8 cellular contexts compared by ENCODE assay signal in the genomic region with DNA sequence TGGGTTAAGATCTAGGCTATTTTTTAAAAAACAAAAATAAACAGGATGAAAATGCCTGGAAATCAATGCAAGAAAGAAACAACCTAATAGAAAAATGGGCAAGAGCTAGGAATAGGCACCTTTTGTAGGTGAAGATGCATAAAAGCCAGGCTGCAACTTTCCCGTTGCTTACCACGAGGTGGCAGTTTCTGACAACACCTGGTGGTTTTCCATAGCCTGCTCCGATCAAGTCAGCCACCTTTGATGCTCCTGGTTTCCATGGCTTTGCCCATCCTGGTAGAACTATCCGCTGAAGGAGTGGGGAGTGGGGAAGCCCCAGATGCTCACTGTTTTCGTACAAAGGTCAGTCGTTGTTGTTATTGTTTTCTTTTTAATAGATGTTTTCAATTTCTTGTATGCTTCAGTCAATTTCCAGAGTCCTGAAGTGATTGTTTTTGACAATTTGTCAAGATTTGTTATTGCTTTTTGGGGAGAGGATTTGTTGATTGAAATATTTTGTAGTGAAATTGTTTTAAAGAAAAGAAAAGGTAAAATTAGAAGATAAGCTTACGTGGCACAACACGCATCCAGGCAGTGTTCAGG. TPM values are rescaled to one million over a fixed set of nuclear protein-coding genes. Genes with fewer than 3 reads are reported as not detected.
DNase-seq lines count a peak whose midpoint lies in the region; ATAC-seq, FAIRE-seq and TF ChIP-seq lines count a peak whose summit lies in the region.

No MANE protein-coding gene starts in this region.

- no peak for FAIRE-seq in HTR-8/SVneo (lab: Jason Lieb, UNC)

- no peaks in the 10 kb centered on the region for H3K79me2 ChIP-seq in hepatocyte

- H3K36me3 ChIP-seq in Panc1 (ENCODE audit: control insufficient read depth, insufficient read depth, low read length) (no peaks in the 10 kb centered on the region), hepatocyte (replicated peaks; ENCODE audit: insufficient read depth, low read depth) (no peaks in the 10 kb centered on the region)

- H3K27ac ChIP-seq in Panc1 (ENCODE audit: low read length), result no peak overlapping the region
- no peak overlapping the region for H3K27ac ChIP-seq in hepatocyte

- intact Hi-C loops in Panc1 (cut with micrococcal nuclease; ENCODE audit: unreplicated experiment), result no loop called here

- CTCF ChIA-PET in Panc1 (lab: Charles Lee), result interaction anchor here (0.7 to 2.2 kb wide), 2 partner anchors 12 to 86 kb away, joined by 4 to 14 read pairs; no protein-coding TSS in a partner anchor

- H3K9me2 ChIP-seq in hepatocyte (replicated peaks; ENCODE audit: insufficient read depth), result no peaks in the 10 kb centered on the region

- no peaks in the 10 kb centered on the region for H4K20me1 ChIP-seq in hepatocyte (ENCODE audit: insufficient read depth, poor library complexity, severe bottlenecking)

- H3K4me1 ChIP-seq in Panc1 (ENCODE audit: control insufficient read depth, insufficient read depth, low read length) (no peaks in the 10 kb centered on the region), hepatocyte (ENCODE audit: insufficient read depth) (no peaks in the 10 kb centered on the region)

- DNase-seq in AG10803 (ENCODE audit: low read depth), result peak; percentile 14
- DNase-seq in HTR-8/SVneo (ENCODE audit: insufficient read length, low spot score), result peak; percentile 48
- DNase-seq in Panc1 (ENCODE audit: low read depth, low spot score), result no peak
- DNase-seq in hepatocyte (ENCODE audit: low spot score), result peak; percentile 76
- no peak for DNase-seq in CD1c-positive myeloid dendritic cell (ENCODE audit: extremely low spot score)
- no peak for DNase-seq in activated T-cell treated with anti-CD3 and anti-CD28 coated beads, Interleukin-2, amount 50 U/mL, for 1 hour
- no peak for DNase-seq in dedifferentiated amniotic fluid mesenchymal stem cell (ENCODE audit: extremely low spot score)
- no peak for DNase-seq in activated CD8-positive, alpha-beta memory T cell treated with anti-CD3 and anti-CD28 coated beads, Interleukin-2, amount 50 U/mL, for 48 hours

- H3K4me3 ChIP-seq in AG10803 (ENCODE audit: low read length) (no peak overlapping the region), Panc1 (ENCODE audit: low read depth in 2 of 2, low read length in 2 of 2) (no peak overlapping the region), hepatocyte (no peak overlapping the region)

- in situ Hi-C loops in Panc1 (cut with HindIII; ENCODE audit: low pct_unique_long_range_greater_than_20kb, low sequenced_read_pairs), result no loop called here

- TF ChIP-seq CTCF in AG10803 (conservative IDR thresholded peaks at IDR 0.05; ENCODE audit: low read length) (peak; percentile 28), Panc1 (IDR thresholded peaks at IDR 0.05) (peak; percentile 86), hepatocyte (IDR thresholded peaks at IDR 0.05; ENCODE audit: poor library complexity) (peak; percentile 65)

- WGBS in hepatocyte (ENCODE audit: low lambda C conversion rate, missing lambda C conversion rate), result 35% methylated on average over 8 of the region's 8 CpGs

- H3K4me2 ChIP-seq in hepatocyte, result no peak overlapping the region

- H3K9me3 ChIP-seq in Panc1 (ENCODE audit: control insufficient read depth, insufficient read depth, low read depth, low read length) (no peaks in the 10 kb centered on the region), hepatocyte (ENCODE audit: low read depth) (no peaks in the 10 kb centered on the region)

- H3K27me3 ChIP-seq in Panc1 (ENCODE audit: control insufficient read depth, insufficient read depth, low read length), result peaks cover 2% of the 10 kb centered on the region; the same call in 1 of the 2 replicates
- peaks cover 9% of the 10 kb centered on the region for H3K27me3 ChIP-seq in hepatocyte

- H2AFZ ChIP-seq in hepatocyte, result no peak overlapping the region

- peak; percentile 87 for ATAC-seq in Panc1

- no TSS peak for BruUV-seq in Panc1 (replicated peaks; lab: Mats Ljungman, UMichigan)

- POLR2A ChIA-PET in Panc1 (lab: Charles Lee), result interaction anchor here (0.7 kb wide), 1 partner anchor 173 kb away, joined by 3 read pairs; no protein-coding TSS in a partner anchor

RNA-seq across cellular contexts. Expression of a gene that starts 24.1 kb away (rescaled TPM):
- 96.0 TPM for total RNA-seq in Panc1 (2021; ENCODE audit: unreplicated experiment)
- polyA plus RNA-seq in Panc1 (2012; ENCODE audit: insufficient read length), result 153 TPM
- total RNA-seq in hepatocyte, result 46.9 and 50.3 TPM in 2 replicates
- 58.6 and 60.3 TPM in 2 replicates for polyA plus RNA-seq in hepatocyte

RNA-seq across cellular contexts. Expression of a gene that starts 32.1 kb away (rescaled TPM):
- total RNA-seq in Panc1 (2021; ENCODE audit: unreplicated experiment) (0.03 TPM), hepatocyte (0.32 and 0.60 TPM in 2 replicates)
- 0.04 TPM for polyA plus RNA-seq in Panc1 (2012; ENCODE audit: insufficient read length)
- 0.41 TPM in 1 of 2 replicates, not detected in the other for polyA plus RNA-seq in hepatocyte

RNA-seq across cellular contexts. Expression of a gene that starts 32.3 kb away (rescaled TPM):
- total RNA-seq in Panc1 (2021; ENCODE audit: unreplicated experiment) (not detected), hepatocyte (0.20 TPM in 1 of 2 replicates, not detected in the other)
- not detected for polyA plus RNA-seq in Panc1 (2012; ENCODE audit: insufficient read length)
- polyA plus RNA-seq in hepatocyte, result 0.09 TPM in 1 of 2 replicates, not detected in the other

RNA-seq across cellular contexts. Expression of a gene that starts 33.2 kb away (rescaled TPM):
- total RNA-seq in Panc1 (2021; ENCODE audit: unreplicated experiment) (0.21 TPM), hepatocyte (0.08 and 0.70 TPM in 2 replicates)
- 0.56 TPM for polyA plus RNA-seq in Panc1 (2012; ENCODE audit: insufficient read length)
- 0.33 TPM in 1 of 2 replicates, not detected in the other for polyA plus RNA-seq in hepatocyte

Comparison
In these comparisons a context has a peak if more than half of its experiments do, and no peak if none do; other contexts are left out.
1. DNase-seq: peak in AG10803 (single experiment), HTR-8/SVneo (single experiment) and hepatocyte (single experiment); none in Panc1 (single experiment), CD1c-positive myeloid dendritic cell (single experiment), activated T-cell treated with anti-CD3 and anti-CD28 coated beads, Interleukin-2, amount 50 U/mL, for 1 hour (single experiment), dedifferentiated amniotic fluid mesenchymal stem cell (single experiment) and activated CD8-positive, alpha-beta memory T cell treated with anti-CD3 and anti-CD28 coated beads, Interleukin-2, amount 50 U/mL, for 48 hours (single experiment).
2. CTCF ChIP-seq: peak in every context shown above with its lines; median percentile 86 in Panc1; 65 in hepatocyte; 28 in AG10803.